Comparison of ENCODE assay signal across 32 cellular contexts in the genomic region with DNA sequence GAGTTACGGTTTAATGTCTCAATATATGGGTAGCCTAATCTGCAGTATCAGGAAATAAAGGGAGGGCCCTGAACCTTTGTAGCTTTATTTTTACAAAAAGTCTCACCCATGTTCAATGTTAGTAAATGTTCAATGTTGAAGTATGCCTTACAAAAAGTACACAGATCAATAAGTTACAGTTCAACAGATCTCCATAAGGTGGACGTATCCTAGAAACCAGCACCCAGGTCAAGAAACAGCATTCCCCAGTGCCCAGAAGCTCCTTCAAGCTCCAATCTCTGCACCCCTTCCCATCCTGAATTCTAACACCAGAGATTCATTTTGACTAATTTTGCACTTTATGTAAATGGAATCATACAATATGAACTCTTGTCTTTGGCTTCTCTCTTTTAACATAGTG.
"Had no signal": no experiment of that assay in that cellular context is flagged by ENCODE, and none has a peak within 500 bp of the region (broad histone marks: within the 10 kb centered on the region; RNA-seq: fewer than 3 reads in every experiment).

No MANE protein-coding gene starts in this region.

- H3K36me3 ChIP-seq: neutrophil, ovary, right lobe of liver, suprapubic skin, transverse colon, upper lobe of right lung, uterus had no signal

- H3K79me2 ChIP-seq: parathyroid adenoma had no signal

- H3K27ac Mint-ChIP-seq: naive B cell; naive thymus-derived CD8-positive, alpha-beta T cell; nephron progenitor cell; progenitor cell of endocrine pancreas; stimulated activated memory B cell treated with anti-CD40 and anti-IgM and Interleukin-4, amounts not matched to agents 10 μg/mL and 1 μg/mL and 100 μg/mL, for 72 hours; stimulated activated naive CD8-positive, alpha-beta T cell treated with anti-CD3 and anti-CD28 coated beads, Interleukin-15, Interleukin-2, amounts not matched to agents 100 ng/mL and 50 ng/mL, for 24 hours; type B pancreatic cell had no signal

- H3K9me3 Mint-ChIP-seq: nephron progenitor cell; neural crest cell; stimulated activated memory B cell treated with anti-CD40 and anti-IgM and Interleukin-4, amounts not matched to agents 10 μg/mL and 1 μg/mL and 100 μg/mL, for 72 hours; stimulated activated naive CD8-positive, alpha-beta T cell treated with anti-CD3 and anti-CD28 coated beads, Interleukin-15, Interleukin-2, amounts not matched to agents 100 ng/mL and 50 ng/mL, for 24 hours; type B pancreatic cell had no signal

- H3K27ac ChIP-seq: neutrophil, ovary, parathyroid adenoma, psoas muscle, right lobe of liver, sigmoid colon, spleen, suprapubic skin, testis, tibial artery, transverse colon, upper lobe of right lung, uterus had no signal

- H2AFZ ChIP-seq: parathyroid adenoma had no signal

- H3K4me3 Mint-ChIP-seq: naive B cell; naive thymus-derived CD8-positive, alpha-beta T cell; nephron progenitor cell; neural crest cell; stimulated activated memory B cell treated with anti-CD40 and anti-IgM and Interleukin-4, amounts not matched to agents 10 μg/mL and 1 μg/mL and 100 μg/mL, for 72 hours; stimulated activated naive CD8-positive, alpha-beta T cell treated with anti-CD3 and anti-CD28 coated beads, Interleukin-15, Interleukin-2, amounts not matched to agents 100 ng/mL and 50 ng/mL, for 24 hours; type B pancreatic cell had no signal

- H3K9me3 ChIP-seq: neutrophil, ovary, psoas muscle, right lobe of liver, sigmoid colon, spleen, suprapubic skin, testis, tibial artery, transverse colon, upper lobe of right lung, uterus had no signal

- H3K4me3 ChIP-seq: ovary, psoas muscle, right lobe of liver, sigmoid colon, smooth muscle cell, spleen, suprapubic skin, testis, tibial artery, transverse colon, upper lobe of right lung, uterus had no signal

- DNase-seq: naive B cell; naive thymus-derived CD8-positive, alpha-beta T cell; nephron progenitor cell; nucleus accumbens; ovary; posterior cingulate gyrus; psoas muscle; right cardiac atrium; right lobe of liver; sigmoid colon; spleen; stimulated activated CD4-positive, alpha-beta T cell treated with anti-CD3 and anti-CD28 coated beads, Interleukin-12 subunit alpha, Interleukin-12 subunit beta, amount 100 ng/mL, for 4 hours; stimulated activated CD4-positive, alpha-beta T cell treated with anti-CD3 and anti-CD28 coated beads, Interleukin-1b, Interleukin-23, amount 100 ng/mL, for 48 hours; stimulated activated CD4-positive, alpha-beta T cell treated with anti-CD3 and anti-CD28 coated beads, Interleukin-4, amount 100 ng/mL, for 1 hour; stimulated activated CD4-positive, alpha-beta T cell treated with anti-CD3 and anti-CD28 coated beads, Interleukin-4, amount 100 ng/mL, for 4 hours; stimulated activated CD8-positive, alpha-beta memory T cell treated with anti-CD3 and anti-CD28 coated beads, Interleukin-4, amount 100 ng/mL, for 48 hours; stimulated activated naive CD4-positive, alpha-beta T cell; substantia nigra; testis; tibial artery; transverse colon; upper lobe of right lung; uterus had no signal

- ATAC-seq: naive thymus-derived CD8-positive, alpha-beta T cell; psoas muscle; right cardiac atrium; stimulated activated memory B cell treated with anti-CD40 and anti-IgM and Interleukin-4, amounts not matched to agents 10 μg/mL and 1 μg/mL and 100 μg/mL, for 72 hours; upper lobe of right lung had no signal

- H3K27me3 ChIP-seq: neutrophil, ovary, right lobe of liver, sigmoid colon, spleen, suprapubic skin, testis, tibial artery, transverse colon, upper lobe of right lung, uterus had no signal

- H3K4me1 ChIP-seq: parathyroid adenoma, right lobe of liver, spleen, suprapubic skin, testis, tibial artery, transverse colon, upper lobe of right lung, uterus had no signal

- H3K4me1 Mint-ChIP-seq: naive B cell; stimulated activated memory B cell treated with anti-CD40 and anti-IgM and Interleukin-4, amounts not matched to agents 10 μg/mL and 1 μg/mL and 100 μg/mL, for 72 hours had no signal

- H3K4me2 ChIP-seq: smooth muscle cell had no signal

- H3K9ac ChIP-seq: parathyroid adenoma had no signal

- H3K27me3 Mint-ChIP-seq: naive thymus-derived CD8-positive, alpha-beta T cell; progenitor cell of endocrine pancreas; stimulated activated memory B cell treated with anti-CD40 and anti-IgM and Interleukin-4, amounts not matched to agents 10 μg/mL and 1 μg/mL and 100 μg/mL, for 72 hours; stimulated activated naive CD8-positive, alpha-beta T cell treated with anti-CD3 and anti-CD28 coated beads, Interleukin-15, Interleukin-2, amounts not matched to agents 100 ng/mL and 50 ng/mL, for 24 hours; type B pancreatic cell had no signal
